18 cellular contexts compared by ENCODE assay signal in the genomic region with DNA sequence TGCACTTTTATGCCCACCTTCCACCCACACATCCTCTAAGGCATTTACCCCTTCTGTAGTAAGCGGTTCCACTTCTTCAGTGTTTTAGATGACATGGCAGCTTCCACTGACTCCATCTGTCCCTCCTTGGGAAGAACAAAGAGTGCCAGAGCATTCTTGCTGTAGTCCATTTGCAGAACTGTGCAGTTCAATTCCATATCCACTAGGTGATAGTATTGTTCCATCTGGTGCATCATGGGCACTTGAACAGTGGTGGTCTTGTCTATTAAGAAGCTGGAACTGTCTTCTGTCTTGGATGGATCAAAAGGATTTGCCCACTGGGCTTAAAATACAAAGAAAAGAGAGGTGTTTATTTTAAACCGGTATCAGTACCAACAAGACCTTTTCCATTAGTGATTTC. TPM values are rescaled to one million over a fixed set of nuclear protein-coding genes. Genes with fewer than 3 reads are reported as not detected.
DNase-seq lines count a peak whose midpoint lies in the region; ATAC-seq and TF ChIP-seq lines count a peak whose summit lies in the region.
"Had no signal": no experiment of that assay in that cellular context is flagged by ENCODE, and none has a peak within 500 bp of the region (broad histone marks: within the 10 kb centered on the region; RNA-seq: fewer than 3 reads in every experiment).

No MANE protein-coding gene starts in this region.

- no peaks in the 10 kb centered on the region for H3K4me1 Mint-ChIP-seq in CD8-positive, alpha-beta memory T cell
- H3K4me1 Mint-ChIP-seq: activated naive CD4-positive, alpha-beta T cell treated with anti-CD3 and anti-CD28 coated beads, Interleukin-2, amount 50 U/mL, for 24 hours had no signal

- TF ChIP-seq POLR2A in right lobe of liver (IDR thresholded peaks at IDR 0.05): no peak

- ATAC-seq in right lobe of liver: no peak

- DNase-seq in Karpas-422 (peak; percentile 50), astrocyte of the spinal cord (ENCODE audit: low read depth, low spot score) (no peak), right lobe of liver (no peak), GM20000 (ENCODE audit: low spot score) (no peak), cortex of kidney (lab: John Stamatoyannopoulos, UW) (no peak), SKM-1 treated with dmso at 0.1 percent for 144 hours (lab: John Stamatoyannopoulos, UW; ENCODE audit: unreplicated experiment) (no peak)
- DNase-seq in CD8-positive, alpha-beta memory T cell: no peak
- DNase-seq: activated CD4-positive, alpha-beta memory T cell treated with anti-CD3 and anti-CD28 coated beads for 36 hours; dermis blood vessel endothelial cell; HFFc6; mesenchymal stem cell; stimulated activated CD4-positive, alpha-beta T cell treated with anti-CD3 and anti-CD28 coated beads, Interleukin-4, amount 100 ng/mL, for 24 hours had no signal

- H3K9me3 ChIP-seq in Karpas-422 (ENCODE audit: low read length): no peaks in the 10 kb centered on the region
- H3K9me3 ChIP-seq in right lobe of liver: no peaks in the 10 kb centered on the region
- H3K9me3 ChIP-seq in CD8-positive, alpha-beta memory T cell (ENCODE audit: low read length): no peaks in the 10 kb centered on the region

- H3K9me2 ChIP-seq in Karpas-422 (replicated peaks; ENCODE audit: insufficient read depth, low read length): no peaks in the 10 kb centered on the region

- TF ChIP-seq CTCF in GM12872 (IDR thresholded peaks at IDR 0.05; ENCODE audit: insufficient read depth, low read depth, low read length): peak; percentile 54; the same call in 2 of the 3 replicates
- TF ChIP-seq CTCF in astrocyte of the spinal cord (IDR thresholded peaks at IDR 0.05; ENCODE audit: low read depth, low read length): peak; percentile 52
- peak; percentile 27 to 44 (median 42) for TF ChIP-seq CTCF in right lobe of liver (IDR thresholded peaks at IDR 0.05)
- no peak for TF ChIP-seq CTCF in GM20000 (IDR thresholded peaks at IDR 0.05; ENCODE audit: extremely low read depth, missing control alignments)

- H3K4me1 ChIP-seq in Karpas-422 (ENCODE audit: low read length) (no peaks in the 10 kb centered on the region), right lobe of liver (peaks cover 0 to 5% (median 0%) of the 10 kb centered on the region in 4 donors)
- no peaks in the 10 kb centered on the region for H3K4me1 ChIP-seq in CD8-positive, alpha-beta memory T cell (ENCODE audit: insufficient read depth, low read length)

- H2AFZ ChIP-seq in Karpas-422 (ENCODE audit: low read length): no peak overlapping the region

- H3K4me3 ChIP-seq in Karpas-422 (ENCODE audit: low read length) (no peak overlapping the region), astrocyte of the spinal cord (ENCODE audit: low read depth, low read length) (no peak overlapping the region), right lobe of liver (peak overlapping the region in 2 of 3 donors; percentile 10 to 52)
- H3K4me3 ChIP-seq in CD8-positive, alpha-beta memory T cell (ENCODE audit: low read length): no peak overlapping the region

- POLR2A ChIA-PET in CD8-positive, alpha-beta memory T cell (lab: Charles Lee): no interaction called here

- no peaks in the 10 kb centered on the region for H3K79me2 ChIP-seq in Karpas-422 (ENCODE audit: low read length)

- intact Hi-C loops in right lobe of liver (cut with DNase I): no loop called here

- H3K27ac ChIP-seq in Karpas-422 (ENCODE audit: low read length) (no peak overlapping the region), right lobe of liver (no peak overlapping the region)
- no peak overlapping the region for H3K27ac ChIP-seq in CD8-positive, alpha-beta memory T cell (ENCODE audit: low read depth, low read length)

- H4K20me1 ChIP-seq in Karpas-422 (ENCODE audit: insufficient read depth, low read depth, low read length): no peaks in the 10 kb centered on the region

- H3K4me2 ChIP-seq in Karpas-422 (ENCODE audit: low read depth, low read length, poor library complexity, severe bottlenecking): no peak overlapping the region

- peaks cover 0 to 2% of the 10 kb centered on the region in 2 donors for H3K27me3 Mint-ChIP-seq in CD8-positive, alpha-beta memory T cell
- H3K27me3 Mint-ChIP-seq: activated CD4-positive, alpha-beta memory T cell treated with anti-CD3 and anti-CD28 coated beads for 36 hours; activated naive CD4-positive, alpha-beta T cell treated with anti-CD3 and anti-CD28 coated beads, Interleukin-2, amount 50 U/mL, for 24 hours had no signal

- CTCF ChIA-PET in CD8-positive, alpha-beta memory T cell (lab: Charles Lee): no interaction called here

- no peak overlapping the region for H3K27ac Mint-ChIP-seq in CD8-positive, alpha-beta memory T cell
- H3K27ac Mint-ChIP-seq: activated CD4-positive, alpha-beta memory T cell treated with anti-CD3 and anti-CD28 coated beads for 36 hours; activated naive CD4-positive, alpha-beta T cell treated with anti-CD3 and anti-CD28 coated beads, Interleukin-2, amount 50 U/mL, for 24 hours; HFFc6 had no signal

- no peaks in the 10 kb centered on the region for H3K36me3 Mint-ChIP-seq in CD8-positive, alpha-beta memory T cell
- H3K36me3 Mint-ChIP-seq: activated CD4-positive, alpha-beta memory T cell treated with anti-CD3 and anti-CD28 coated beads for 36 hours; activated naive CD4-positive, alpha-beta T cell treated with anti-CD3 and anti-CD28 coated beads, Interleukin-2, amount 50 U/mL, for 24 hours had no signal

- in situ Hi-C loops in astrocyte of the spinal cord (cut with HindIII; ENCODE audit: low sequenced_read_pairs): no loop called here

- no peak overlapping the region for H3K4me3 Mint-ChIP-seq in CD8-positive, alpha-beta memory T cell
- H3K4me3 Mint-ChIP-seq: activated CD4-positive, alpha-beta memory T cell treated with anti-CD3 and anti-CD28 coated beads for 36 hours; activated naive CD4-positive, alpha-beta T cell treated with anti-CD3 and anti-CD28 coated beads, Interleukin-2, amount 50 U/mL, for 24 hours; HFFc6 had no signal

- H3K36me3 ChIP-seq in Karpas-422 (ENCODE audit: insufficient read depth, low read length): no peaks in the 10 kb centered on the region
- H3K36me3 ChIP-seq in right lobe of liver: peaks cover 0 to 11% (median 1%) of the 10 kb centered on the region in 4 donors
- H3K36me3 ChIP-seq in CD8-positive, alpha-beta memory T cell (ENCODE audit: insufficient read depth, low read length): no peaks in the 10 kb centered on the region

- no peaks in the 10 kb centered on the region for H3K27me3 ChIP-seq in Karpas-422 (ENCODE audit: low read length)
- no peaks in the 10 kb centered on the region for H3K27me3 ChIP-seq in right lobe of liver
- H3K27me3 ChIP-seq in CD8-positive, alpha-beta memory T cell (ENCODE audit: insufficient read depth, low read length, poor library complexity, severe bottlenecking): no peaks in the 10 kb centered on the region

- peaks cover 0 to 3% (median 0%) of the 10 kb centered on the region in 5 donors for H3K9me3 Mint-ChIP-seq in CD8-positive, alpha-beta memory T cell
- H3K9me3 Mint-ChIP-seq: activated CD4-positive, alpha-beta memory T cell treated with anti-CD3 and anti-CD28 coated beads for 36 hours; activated naive CD4-positive, alpha-beta T cell treated with anti-CD3 and anti-CD28 coated beads, Interleukin-2, amount 50 U/mL, for 24 hours had no signal

- no peak overlapping the region for H3K9ac ChIP-seq in Karpas-422 (ENCODE audit: low read length)

- WGBS in right lobe of liver (ENCODE audit: insufficient coverage, low coverage, low lambda C conversion rate, missing lambda C conversion rate): 46% methylated on average over 2 of the region's 2 CpGs

RNA-seq across cellular contexts. Expression of a gene that starts 3.5 kb away (rescaled TPM):
- not detected in 2 replicates for total RNA-seq in Karpas-422 (2014; rRNA removed; shearing (Covaris generic); ENCODE audit: low replicate concordance)
- total RNA-seq in right lobe of liver: 100 to 1,000 TPM in 4 of 6 experiments, 10 to 100 TPM in 2; 56.3 to 203 (median 115) TPM
- total RNA-seq in CD8-positive, alpha-beta memory T cell: not detected
- not detected for polyA plus RNA-seq in CD8-positive, alpha-beta memory T cell
- total RNA-seq: activated CD4-positive, alpha-beta memory T cell treated with anti-CD3 and anti-CD28 coated beads for 36 hours; dermis blood vessel endothelial cell; HFFc6; M059J; NCI-H460; posterior vena cava; T-helper 1 cell treated with Interleukin-12 subunit alpha and Interleukin-12 subunit beta and Interleukin-4 antibody, amounts not matched to agents 30 ng/mL and 1 ng/mL, for 36 hours had no signal

Comparison
In these comparisons a context has a peak if more than half of its experiments do, and no peak if none do; other contexts are left out.
1. H3K4me3 ChIP-seq: peak in right lobe of liver (2 of 3); none in Karpas-422 (single experiment), astrocyte of the spinal cord (single experiment) and CD8-positive, alpha-beta memory T cell (single experiment).
2. RNA of a gene that starts 3.5 kb away (total RNA-seq): 56.3 to 203 TPM in right lobe of liver; not detected in Karpas-422 and not detected in CD8-positive, alpha-beta memory T cell; every median in the first group is over 10 times any median in the second.